In the genomic region with DNA sequence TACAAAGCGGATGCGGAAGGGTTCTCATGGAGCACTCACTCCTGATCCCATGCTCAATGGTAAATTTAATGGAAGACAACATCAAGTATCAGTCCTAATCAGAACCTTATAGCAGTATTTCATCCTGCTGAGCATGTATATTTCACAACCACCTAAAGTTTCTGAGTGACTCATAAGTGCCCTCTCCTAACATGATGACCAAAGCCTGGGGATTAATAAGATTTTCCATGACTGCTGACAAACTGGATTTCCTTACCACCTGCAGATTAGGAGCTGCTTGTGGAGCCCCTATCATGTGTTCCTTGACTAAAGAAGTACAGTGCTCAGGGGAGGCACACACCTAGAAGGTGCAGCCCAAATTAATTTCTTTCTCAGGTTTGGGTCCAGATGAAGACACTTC, we compare ENCODE assay signal across 14 cellular contexts.
DNase-seq lines count a peak whose midpoint lies in the region; ATAC-seq and TF ChIP-seq lines count a peak whose summit lies in the region.
"Had no signal": no experiment of that assay in that cellular context is flagged by ENCODE, and none has a peak within 500 bp of the region (broad histone marks: within the 10 kb centered on the region; RNA-seq: fewer than 3 reads in every experiment).

No MANE protein-coding gene starts in this region.

- H3K4me1 ChIP-seq in RWPE2 (ENCODE audit: insufficient read depth, poor library complexity, severe bottlenecking) (no peaks in the 10 kb centered on the region), thoracic aorta (ENCODE audit: control insufficient read depth in 1 of 2, low read depth in 2 of 2) (no peaks in the 10 kb centered on the region)
- H3K4me1 ChIP-seq: BLaER1, testis had no signal

- H3K27ac ChIP-seq in RWPE2 (ENCODE audit: poor library complexity, severe bottlenecking), result no peak overlapping the region
- H3K27ac ChIP-seq in thoracic aorta, result no peak overlapping the region
- H3K27ac ChIP-seq: BLaER1, HL-60, neural progenitor cell, testis had no signal

- peaks cover 11% of the 10 kb centered on the region for H3K36me3 Mint-ChIP-seq in activated naive CD4-positive, alpha-beta T cell treated with anti-CD3 and anti-CD28 coated beads for 36 hours (ENCODE audit: low read depth)

- no peak overlapping the region for H3K4me3 ChIP-seq in RWPE2 (ENCODE audit: severe bottlenecking)
- no peak overlapping the region for H3K4me3 ChIP-seq in thoracic aorta
- H3K4me3 ChIP-seq: BLaER1, neural progenitor cell, testis had no signal

- H3K9me3 ChIP-seq in RWPE2 (ENCODE audit: severe bottlenecking) (no peaks in the 10 kb centered on the region), thoracic aorta (no peaks in the 10 kb centered on the region)
- H3K9me3 ChIP-seq: BLaER1, testis had no signal

- H3K27me3 Mint-ChIP-seq in activated naive CD4-positive, alpha-beta T cell treated with anti-CD3 and anti-CD28 coated beads for 36 hours (ENCODE audit: low read depth), result no peaks in the 10 kb centered on the region

- no peak overlapping the region for H3K4me3 Mint-ChIP-seq in activated naive CD4-positive, alpha-beta T cell treated with anti-CD3 and anti-CD28 coated beads for 36 hours
- H3K4me3 Mint-ChIP-seq: neural progenitor cell had no signal

- intact Hi-C loops in activated naive CD4-positive, alpha-beta T cell treated with anti-CD3 and anti-CD28 coated beads for 36 hours (cut with micrococcal nuclease), result loop anchor here (1.0 kb wide), 1 partner anchor 11 kb away; no protein-coding TSS in a partner anchor

- TF ChIP-seq CTCF in RWPE2 (IDR thresholded peaks at IDR 0.05; ENCODE audit: poor library complexity, severe bottlenecking) (no peak), thoracic aorta (IDR thresholded peaks at IDR 0.05) (no peak), GM13976 (IDR thresholded peaks at IDR 0.05; ENCODE audit: borderline replicate concordance, control extremely low read depth, extremely low read depth, insufficient read depth, missing control alignments) (no peak)

- in situ Hi-C loops in GM13976 (cut with MboI; ENCODE audit: low sequenced_read_pairs, unreplicated experiment), result no loop called here

- CTCF ChIA-PET in activated naive CD4-positive, alpha-beta T cell treated with anti-CD3 and anti-CD28 coated beads for 36 hours (lab: Charles Lee), result no interaction called here

- H3K27me3 ChIP-seq in RWPE2 (ENCODE audit: insufficient read depth, poor library complexity, severe bottlenecking) (no peaks in the 10 kb centered on the region), thoracic aorta (replicated peaks; ENCODE audit: insufficient read depth) (no peaks in the 10 kb centered on the region)
- H3K27me3 ChIP-seq: BLaER1, neural progenitor cell, testis had no signal

- H3K4me1 Mint-ChIP-seq in activated naive CD4-positive, alpha-beta T cell treated with anti-CD3 and anti-CD28 coated beads for 36 hours (ENCODE audit: low read depth), result peaks cover 21% of the 10 kb centered on the region

- H3K9me3 Mint-ChIP-seq in activated naive CD4-positive, alpha-beta T cell treated with anti-CD3 and anti-CD28 coated beads for 36 hours, result no peaks in the 10 kb centered on the region

- ATAC-seq in RWPE2 (ENCODE audit: low read depth) (peak; percentile 94), thoracic aorta (ENCODE audit: insufficient number of reproducible peaks, low FRiP score, low read depth) (peak; percentile 42)

- peak overlapping the region; percentile 61 for H3K27ac Mint-ChIP-seq in activated naive CD4-positive, alpha-beta T cell treated with anti-CD3 and anti-CD28 coated beads for 36 hours
- H3K27ac Mint-ChIP-seq: neural progenitor cell had no signal

- no peak for DNase-seq in activated naive CD4-positive, alpha-beta T cell treated with anti-CD3 and anti-CD28 coated beads for 36 hours
- no peak for DNase-seq in activated naive CD4-positive, alpha-beta T cell treated with anti-CD3 and anti-CD28 coated beads, Interleukin-2, amount 50 U/mL, for 16 hours
- DNase-seq in RWPE2 (ENCODE audit: low spot score), result no peak
- peak; percentile 81 for DNase-seq in fibroblast of the conjunctiva (ENCODE audit: low read depth)
- no peak for DNase-seq in thoracic aorta (ENCODE audit: low spot score)
- no peak for DNase-seq in NCI-H774 (lab: John Stamatoyannopoulos, UW)
- DNase-seq in GM13976 (ENCODE audit: low spot score), result no peak
- DNase-seq in stimulated activated CD4-positive, alpha-beta T cell treated with anti-CD3 and anti-CD28 coated beads, Interleukin-12 subunit alpha, Interleukin-12 subunit beta, amount 100 ng/mL, for 4 hours, result no peak
- DNase-seq: effector CD8-positive, alpha-beta T cell; T1000; testis had no signal

- H3K36me3 ChIP-seq in RWPE2 (ENCODE audit: low read depth), result no peaks in the 10 kb centered on the region
- H3K36me3 ChIP-seq in thoracic aorta, result no peaks in the 10 kb centered on the region
- H3K36me3 ChIP-seq: neural progenitor cell had no signal
